11 cellular contexts compared by ENCODE assay signal in the genomic region with DNA sequence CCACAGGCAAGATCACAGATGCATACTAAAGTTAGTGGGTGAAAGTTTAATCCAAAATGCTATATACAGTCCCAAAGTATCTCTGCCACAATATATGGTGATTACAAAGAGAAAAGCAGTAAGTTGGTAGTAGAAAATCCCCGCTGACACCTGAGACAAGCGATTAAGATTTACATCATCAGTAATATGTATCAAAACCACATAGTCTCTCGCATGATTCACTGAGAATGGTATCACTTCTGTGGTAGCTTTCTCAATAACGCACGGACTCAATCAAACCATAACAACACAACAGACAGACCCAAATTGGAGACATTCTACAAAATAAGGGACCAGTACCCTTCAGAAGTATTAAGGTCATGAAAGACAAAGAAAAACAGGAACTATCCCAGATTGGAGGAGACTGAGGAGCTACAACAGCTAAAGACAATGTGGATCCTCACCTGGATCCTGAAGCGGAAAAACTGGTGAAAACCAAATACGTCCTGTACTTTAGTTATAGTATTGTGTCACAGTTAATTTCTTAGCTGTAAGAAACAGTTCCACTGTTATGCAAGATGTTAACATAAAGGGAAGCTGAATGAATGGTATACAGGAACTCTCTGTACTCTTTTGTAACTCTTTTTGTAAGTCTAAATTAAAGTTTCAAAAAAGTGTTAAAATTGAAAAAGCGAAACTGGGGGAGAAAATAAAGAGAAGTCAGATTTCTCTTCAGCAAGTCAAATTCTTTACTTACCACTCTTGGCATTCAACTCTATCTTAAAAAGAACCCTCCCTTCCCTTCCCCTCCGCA. TPM values are rescaled to one million over a fixed set of nuclear protein-coding genes. Genes with fewer than 3 reads are reported as not detected.
DNase-seq lines count a peak whose midpoint lies in the region; ATAC-seq and TF ChIP-seq lines count a peak whose summit lies in the region.
"Had no signal": no experiment of that assay in that cellular context is flagged by ENCODE, and none has a peak within 500 bp of the region (broad histone marks: within the 10 kb centered on the region; RNA-seq: fewer than 3 reads in every experiment).

No MANE protein-coding gene starts in this region.

- peaks cover 80% of the 10 kb centered on the region for H3K4me1 ChIP-seq in Karpas-422 (ENCODE audit: low read length)
- no peaks in the 10 kb centered on the region for H3K4me1 ChIP-seq in mucosa of descending colon (ENCODE audit: low read depth)
- H3K4me1 ChIP-seq: body of pancreas had no signal

- H3K4me2 ChIP-seq in Karpas-422 (ENCODE audit: low read depth, low read length, poor library complexity, severe bottlenecking): peak overlapping the region; percentile 73

- H3K27ac ChIP-seq in Karpas-422 (ENCODE audit: low read length) (peak overlapping the region; percentile 91), angular gyrus (ENCODE audit: low read depth, low read length) (peak overlapping the region; percentile 81)

- peak overlapping the region; percentile 60 for H3K9ac ChIP-seq in Karpas-422 (ENCODE audit: low read length)

- TF ChIP-seq CTCF in mucosa of descending colon (IDR thresholded peaks at IDR 0.05) (no peak), progenitor cell of endocrine pancreas (IDR thresholded peaks at IDR 0.05; ENCODE audit: unreplicated experiment) (no peak)

- no peaks in the 10 kb centered on the region for H3K27me3 Mint-ChIP-seq in progenitor cell of endocrine pancreas
- no peaks in the 10 kb centered on the region for H3K27me3 Mint-ChIP-seq in naive thymus-derived CD8-positive, alpha-beta T cell
- H3K27me3 Mint-ChIP-seq: naive B cell had no signal

- peaks cover 23% of the 10 kb centered on the region for H3K36me3 Mint-ChIP-seq in progenitor cell of endocrine pancreas (ENCODE audit: insufficient read depth)
- H3K36me3 Mint-ChIP-seq in naive thymus-derived CD8-positive, alpha-beta T cell: peaks cover 0 to 68% (median 10%) of the 10 kb centered on the region in 3 donors

- H3K4me1 Mint-ChIP-seq in progenitor cell of endocrine pancreas (ENCODE audit: low read depth): no peaks in the 10 kb centered on the region
- H3K4me1 Mint-ChIP-seq in naive thymus-derived CD8-positive, alpha-beta T cell: peaks cover 0 to 8% (median 2%) of the 10 kb centered on the region in 4 donors

- POLR2A ChIA-PET in naive thymus-derived CD8-positive, alpha-beta T cell (lab: Charles Lee): interaction anchor here (0.5 kb wide), 1 partner anchor 54 kb away, joined by 3 read pairs; no protein-coding TSS in a partner anchor

- H3K9me2 ChIP-seq in Karpas-422 (replicated peaks; ENCODE audit: insufficient read depth, low read length): no peaks in the 10 kb centered on the region

- no peak overlapping the region for H3K4me3 Mint-ChIP-seq in progenitor cell of endocrine pancreas (ENCODE audit: low read depth)
- H3K4me3 Mint-ChIP-seq in naive thymus-derived CD8-positive, alpha-beta T cell: no peak overlapping the region
- H3K4me3 Mint-ChIP-seq: naive B cell had no signal

- H3K27ac Mint-ChIP-seq in progenitor cell of endocrine pancreas: no peak overlapping the region
- H3K27ac Mint-ChIP-seq in naive thymus-derived CD8-positive, alpha-beta T cell: peak overlapping the region in 1 of 10 donors; percentile 55

- H3K4me3 ChIP-seq in Karpas-422 (ENCODE audit: low read length) (peak overlapping the region; percentile 53), mucosa of descending colon (no peak overlapping the region)
- H3K4me3 ChIP-seq: body of pancreas had no signal

- H3K9me3 ChIP-seq in Karpas-422 (ENCODE audit: low read length): no peaks in the 10 kb centered on the region
- no peaks in the 10 kb centered on the region for H3K9me3 ChIP-seq in mucosa of descending colon
- H3K9me3 ChIP-seq: body of pancreas had no signal

- no peaks in the 10 kb centered on the region for H3K27me3 ChIP-seq in Karpas-422 (ENCODE audit: low read length)
- H3K27me3 ChIP-seq: body of pancreas had no signal

- H4K20me1 ChIP-seq in Karpas-422 (ENCODE audit: insufficient read depth, low read depth, low read length): no peaks in the 10 kb centered on the region

- DNase-seq in EH (ENCODE audit: low read depth) (peak; percentile 26), Karpas-422 (peak; percentile 76), mucosa of descending colon (no peak), anterior cingulate cortex (lab: John Stamatoyannopoulos, UW) (no peak), progenitor cell of endocrine pancreas (ENCODE audit: low spot score, unreplicated experiment) (no peak)
- DNase-seq in naive thymus-derived CD8-positive, alpha-beta T cell: no peak
- DNase-seq: body of pancreas, naive B cell, NCI-H526 had no signal

- intact Hi-C loops in mucosa of descending colon (cut with DNase I, micrococcal nuclease): no loop called here

- H3K36me3 ChIP-seq in Karpas-422 (ENCODE audit: insufficient read depth, low read length) (peaks cover 26% of the 10 kb centered on the region), mucosa of descending colon (ENCODE audit: low read depth) (no peaks in the 10 kb centered on the region)

- no peaks in the 10 kb centered on the region for H3K9me3 Mint-ChIP-seq in progenitor cell of endocrine pancreas (ENCODE audit: low read depth)
- H3K9me3 Mint-ChIP-seq in naive thymus-derived CD8-positive, alpha-beta T cell: no peaks in the 10 kb centered on the region
- H3K9me3 Mint-ChIP-seq: naive B cell had no signal

- peak; percentile 34 for ATAC-seq in mucosa of descending colon
- no peak for ATAC-seq in naive thymus-derived CD8-positive, alpha-beta T cell
- ATAC-seq in HG02970 (IDR thresholded peaks at IDR 0.05; ENCODE audit: low FRiP score, unreplicated experiment): no peak
- ATAC-seq: body of pancreas had no signal

- H3K79me2 ChIP-seq in Karpas-422 (ENCODE audit: low read length): peaks cover 66% of the 10 kb centered on the region

- peak overlapping the region; percentile 32; the same call in 1 of the 2 replicates for H2AFZ ChIP-seq in Karpas-422 (ENCODE audit: low read length)

RNA-seq across cellular contexts. Expression of gene SPTLC2, which starts 51.0 kb away (rescaled TPM):
- total RNA-seq in Karpas-422 (2014; rRNA removed; shearing (Covaris generic); ENCODE audit: low replicate concordance): 70.9 and 97.0 TPM in 2 replicates
- 10 to 100 TPM; 43.2 to 67.1 (median 58.6) TPM for total RNA-seq in mucosa of descending colon
- total RNA-seq in progenitor cell of endocrine pancreas: 53.6 and 54.2 TPM in 2 replicates
- 10 to 100 TPM; 22.6 to 26.0 TPM for total RNA-seq in naive thymus-derived CD8-positive, alpha-beta T cell
- polyA plus RNA-seq in naive thymus-derived CD8-positive, alpha-beta T cell: 10 to 100 TPM; 10.0 to 11.8 (median 11.2) TPM

Comparison
In these comparisons a context has a peak if more than half of its experiments do, and no peak if none do; other contexts are left out.
1. DNase-seq: peak in EH (single experiment) and Karpas-422 (single experiment); none in mucosa of descending colon (0 of 3), anterior cingulate cortex (0 of 58), progenitor cell of endocrine pancreas (single experiment) and naive thymus-derived CD8-positive, alpha-beta T cell (0 of 10).